In genomic region chrX:13937370-13938052, GRCh38 we compare ENCODE assay signal across 8 cellular contexts.
A peak's percentile ranks its signal among the peaks of the same experiment; 100 is the strongest.
DNase-seq lines count a peak whose midpoint lies in the region; ATAC-seq, FAIRE-seq and TF ChIP-seq lines count a peak whose summit lies in the region.

No MANE protein-coding gene starts in this region.

- H2BK12ac ChIP-seq in H9 (ENCODE audit: insufficient read length, low read depth, low read length) = peak overlapping the region; percentile 68

- no peak overlapping the region for H2BK5ac ChIP-seq in H9 (ENCODE audit: insufficient read length, low read length)

- H3K9ac ChIP-seq in H9 (ENCODE audit: extremely low read depth, insufficient read length, low read length) = peak overlapping the region; percentile 81
- H3K9ac ChIP-seq in astrocyte (ENCODE audit: low read length) = peak overlapping the region; percentile 79
- H3K9ac ChIP-seq in stomach smooth muscle (ENCODE audit: low read length in 2 of 2) = no peak overlapping the region

- H4K8ac ChIP-seq in H9 (replicated peaks; ENCODE audit: insufficient read length, low read depth, low read length) = no peak overlapping the region

- H4K91ac ChIP-seq in H9 (ENCODE audit: insufficient read length, low read depth, low read length) = no peak overlapping the region

- H3K23ac ChIP-seq in H9 (ENCODE audit: insufficient read length, low read depth, low read length) = no peak overlapping the region

- H3T11ph ChIP-seq in H9 (ENCODE audit: low read length) = no peak overlapping the region

- H4K20me1 ChIP-seq in H9 (ENCODE audit: control insufficient read depth, insufficient read depth, insufficient read length) (no peaks in the 10 kb centered on the region), astrocyte (ENCODE audit: insufficient read depth, low read length) (no peaks in the 10 kb centered on the region)

- H4K5ac ChIP-seq in H9 (ENCODE audit: insufficient read length, low read depth, low read length) = no peak overlapping the region

- peak overlapping the region; percentile 5 for H3K18ac ChIP-seq in H9 (ENCODE audit: insufficient read length, low read depth, low read length)

- H3K27me3 Mint-ChIP-seq in H9 (ENCODE audit: low read depth) = no peaks in the 10 kb centered on the region
- H3K27me3 Mint-ChIP-seq in astrocyte (ENCODE audit: low read depth, unreplicated experiment) = no peaks in the 10 kb centered on the region

- H3K4me3 Mint-ChIP-seq in H9 = peak overlapping the region; percentile 87 to 93
- H3K4me3 Mint-ChIP-seq in astrocyte (ENCODE audit: unreplicated experiment) = peak overlapping the region; percentile 87

- TF ChIP-seq CTCF in H9 (conservative IDR thresholded peaks at IDR 0.05) (no peak), astrocyte (IDR thresholded peaks at IDR 0.05; ENCODE audit: insufficient read depth, low read depth, low read length) (no peak)

- H3K4me3 ChIP-seq in astrocyte (ENCODE audit: insufficient read depth, low read depth, low read length) (peak overlapping the region; percentile 60), stomach smooth muscle (ENCODE audit: low read length in 2 of 2) (peak overlapping the region; percentile 43 to 68)

- H3K4ac ChIP-seq in H9 (ENCODE audit: low read depth, low read length) = no peak overlapping the region

- peaks cover 26 to 31% of the 10 kb centered on the region in 2 experiments for H3K9me3 Mint-ChIP-seq in H9
- no peaks in the 10 kb centered on the region for H3K9me3 Mint-ChIP-seq in astrocyte (ENCODE audit: unreplicated experiment)

- H3K4me1 ChIP-seq in H9 (ENCODE audit: insufficient read depth, low read length) (peaks cover 19% of the 10 kb centered on the region), astrocyte (ENCODE audit: insufficient read depth, low read length) (peaks cover 7% of the 10 kb centered on the region), stomach smooth muscle (ENCODE audit: control insufficient read depth, insufficient read depth, low read length) (peaks cover 11% of the 10 kb centered on the region)

- peak overlapping the region; percentile 97; the same call in 1 of the 2 replicates for H3K14ac ChIP-seq in H9 (ENCODE audit: insufficient read depth, low read length)

- H3K23me2 ChIP-seq in H9 (ENCODE audit: insufficient read length, low read depth, low read length, poor library complexity, severe bottlenecking) = peaks cover 8% of the 10 kb centered on the region

- H3K27ac ChIP-seq in H9 (ENCODE audit: insufficient read length, low read depth, low read length) (peak overlapping the region; percentile 96), astrocyte (ENCODE audit: low read depth, low read length) (no peak overlapping the region), stomach smooth muscle (ENCODE audit: low read length) (no peak overlapping the region)

- H2BK20ac ChIP-seq in H9 (ENCODE audit: low read depth, low read length, poor library complexity, severe bottlenecking) = no peak overlapping the region

- H2AFZ ChIP-seq in H9 (ENCODE audit: low read length) = no peak overlapping the region
- H2AFZ ChIP-seq in astrocyte (ENCODE audit: low read depth, low read length) = peak overlapping the region; percentile 69

- H2BK15ac ChIP-seq in H9 (ENCODE audit: low read depth, low read length) = no peak overlapping the region

- H3K56ac ChIP-seq in H9 (ENCODE audit: insufficient read length, low read depth, low read length) = no peak overlapping the region

- H3K9me3 ChIP-seq in H9 (ENCODE audit: control insufficient read depth, low read depth, low read length) (no peaks in the 10 kb centered on the region), astrocyte (ENCODE audit: insufficient read depth, low read depth, low read length) (no peaks in the 10 kb centered on the region), stomach smooth muscle (ENCODE audit: control insufficient read depth in 2 of 2, low read length in 2 of 2) (no peaks in the 10 kb centered on the region)

- no peak overlapping the region for H2BK120ac ChIP-seq in H9 (ENCODE audit: low read depth, low read length, poor library complexity, severe bottlenecking)

- DNase-seq in AG08395 (ENCODE audit: low spot score) = peak; percentile 56
- DNase-seq in H9 = no peak
- DNase-seq in astrocyte (ENCODE audit: low read depth) = peak; percentile 74
- peak; percentile 81 for DNase-seq in islet precursor cell
- DNase-seq in middle frontal gyrus (ENCODE audit: extremely low spot score, low spot score) = no peak
- DNase-seq in mucosa of gallbladder (ENCODE audit: low spot score) = no peak

- peaks cover 41 to 52% of the 10 kb centered on the region in 2 experiments for H3K4me1 Mint-ChIP-seq in H9
- H3K4me1 Mint-ChIP-seq in astrocyte (ENCODE audit: low read depth, unreplicated experiment) = peaks cover 2% of the 10 kb centered on the region

- H3K36me3 Mint-ChIP-seq in H9 (ENCODE audit: insufficient read depth in 1 of 3, low read depth in 3 of 3) = peaks cover 12 to 19% (median 15%) of the 10 kb centered on the region in 3 experiments
- H3K36me3 Mint-ChIP-seq in astrocyte (ENCODE audit: low read depth, unreplicated experiment) = no peaks in the 10 kb centered on the region

- H2AK5ac ChIP-seq in H9 (ENCODE audit: insufficient read length, low read length) = no peak overlapping the region

- H3K79me2 ChIP-seq in H9 (ENCODE audit: insufficient read depth, low read length) (peaks cover 10% of the 10 kb centered on the region; the same call in 1 of the 2 replicates), astrocyte (ENCODE audit: insufficient read depth, low read length) (no peaks in the 10 kb centered on the region)

- H3K36me3 ChIP-seq in astrocyte (ENCODE audit: insufficient read depth, low read length) = no peaks in the 10 kb centered on the region
- H3K36me3 ChIP-seq in stomach smooth muscle (ENCODE audit: control insufficient read depth in 2 of 2, insufficient read depth in 2 of 2, low read length in 2 of 2) = no peaks in the 10 kb centered on the region

- no peaks in the 10 kb centered on the region for H3K27me3 ChIP-seq in H9 (ENCODE audit: insufficient read depth, low read length)
- peaks cover 4% of the 10 kb centered on the region for H3K27me3 ChIP-seq in astrocyte (ENCODE audit: insufficient read depth, low read length)
- H3K27me3 ChIP-seq in stomach smooth muscle (ENCODE audit: control insufficient read depth in 1 of 2, insufficient read depth in 2 of 2, low read length in 2 of 2) = peaks cover 10 to 41% of the 10 kb centered on the region in 2 donors

- no peak for ATAC-seq in GM18861 (IDR thresholded peaks at IDR 0.05; ENCODE audit: unreplicated experiment)

- H3K4me2 ChIP-seq in H9 (ENCODE audit: insufficient read depth, insufficient read length, low read length) = peak overlapping the region; percentile 87
- peak overlapping the region; percentile 91 for H3K4me2 ChIP-seq in astrocyte (ENCODE audit: low read length)

- H3K27ac Mint-ChIP-seq in H9 (peak overlapping the region; percentile 49 to 95 (median 92)), astrocyte (ENCODE audit: unreplicated experiment) (peak overlapping the region; percentile 88)

- peak; percentile 100 for FAIRE-seq in astrocyte (lab: Jason Lieb, UNC)

- no CpG with 5 or more reads among the region's 27 CpGs for WGBS in H9 (ENCODE audit: extremely low coverage, insufficient read length, low lambda C conversion rate)

- H3K79me1 ChIP-seq in H9 (ENCODE audit: insufficient read depth, low read depth, low read length, poor library complexity, severe bottlenecking) = no peaks in the 10 kb centered on the region

Comparison
In these comparisons a context has a peak if more than half of its experiments do, and no peak if none do; other contexts are left out.
1. DNase-seq: peak in AG08395 (single experiment), astrocyte (single experiment) and islet precursor cell (single experiment); none in H9 (single experiment), middle frontal gyrus (single experiment) and mucosa of gallbladder (single experiment).
2. H3K9ac ChIP-seq: peak in H9 (single experiment) and astrocyte (single experiment); none in stomach smooth muscle (0 of 2).